In genomic region chr10:6388261-6388893, GRCh38 we compare ENCODE assay signal across 22 cellular contexts.
DNase-seq lines count a peak whose midpoint lies in the region; ATAC-seq and TF ChIP-seq lines count a peak whose summit lies in the region.
"Had no signal": no experiment of that assay in that cellular context is flagged by ENCODE, and none has a peak within 500 bp of the region (broad histone marks: within the 10 kb centered on the region; RNA-seq: fewer than 3 reads in every experiment).

No MANE protein-coding gene starts in this region.

- no peak overlapping the region for H3K4me3 Mint-ChIP-seq in activated CD8-positive, alpha-beta memory T cell treated with anti-CD3 and anti-CD28 coated beads, Interleukin-2, amount 10 ng/mL, durations not matched to agents 7 days and 5 days
- H3K4me3 Mint-ChIP-seq in Calu3 (ENCODE audit: low read depth, unreplicated experiment) = peak overlapping the region; percentile 15
- no peak overlapping the region for H3K4me3 Mint-ChIP-seq in activated T-helper 17 cell treated with anti-CD3 and anti-CD28 coated beads, Interleukin-2, amount 50 U/mL, for 72 hours
- H3K4me3 Mint-ChIP-seq: CD8-positive, alpha-beta memory T cell had no signal

- H2AFZ ChIP-seq in hepatocyte = no peak overlapping the region

- BruUV-seq in Calu3 (replicated peaks; lab: Mats Ljungman, UMichigan) = no TSS peak

- no peak for TF ChIP-seq CTCF in Calu3 (IDR thresholded peaks at IDR 0.05; ENCODE audit: unreplicated experiment)
- no peak for TF ChIP-seq CTCF in hepatocyte (IDR thresholded peaks at IDR 0.05; ENCODE audit: poor library complexity)

- H3K9me2 ChIP-seq in hepatocyte (replicated peaks; ENCODE audit: insufficient read depth) = no peaks in the 10 kb centered on the region

- no peak overlapping the region for H3K27ac ChIP-seq in hepatocyte

- H3K27ac Mint-ChIP-seq in activated CD8-positive, alpha-beta memory T cell treated with anti-CD3 and anti-CD28 coated beads, Interleukin-2, amount 10 ng/mL, durations not matched to agents 7 days and 5 days = no peak overlapping the region
- peak overlapping the region; percentile 89 for H3K27ac Mint-ChIP-seq in Calu3 (ENCODE audit: unreplicated experiment)
- H3K27ac Mint-ChIP-seq in activated T-helper 17 cell treated with anti-CD3 and anti-CD28 coated beads, Interleukin-2, amount 50 U/mL, for 72 hours = no peak overlapping the region
- H3K27ac Mint-ChIP-seq: CD8-positive, alpha-beta memory T cell had no signal

- no peaks in the 10 kb centered on the region for H3K79me2 ChIP-seq in hepatocyte

- ATAC-seq in activated CD8-positive, alpha-beta memory T cell treated with anti-CD3 and anti-CD28 coated beads, Interleukin-2, amount 10 ng/mL, durations not matched to agents 7 days and 5 days = no peak
- ATAC-seq in activated T-helper 17 cell treated with anti-CD3 and anti-CD28 coated beads, Interleukin-2, amount 50 U/mL, for 72 hours (replicated peaks) = peak; percentile 81
- no peak for ATAC-seq in HG02938 (IDR thresholded peaks at IDR 0.05; ENCODE audit: unreplicated experiment)
- ATAC-seq: HCT116, Right ventricle myocardium inferior had no signal

- 79% methylated on average over 4 of the region's 4 CpGs for WGBS in hepatocyte (ENCODE audit: low lambda C conversion rate, missing lambda C conversion rate)

- no peak overlapping the region for H3K4me2 ChIP-seq in hepatocyte

- H3K4me3 ChIP-seq in hepatocyte = no peak overlapping the region
- H3K4me3 ChIP-seq: MG63 had no signal

- no peaks in the 10 kb centered on the region for H4K20me1 ChIP-seq in hepatocyte (ENCODE audit: insufficient read depth, poor library complexity, severe bottlenecking)

- H3K4me1 Mint-ChIP-seq in activated CD8-positive, alpha-beta memory T cell treated with anti-CD3 and anti-CD28 coated beads, Interleukin-2, amount 10 ng/mL, durations not matched to agents 7 days and 5 days = peaks cover 2% of the 10 kb centered on the region
- H3K4me1 Mint-ChIP-seq in Calu3 (ENCODE audit: low read depth, unreplicated experiment) = peaks cover 60% of the 10 kb centered on the region
- peaks cover 4% of the 10 kb centered on the region for H3K4me1 Mint-ChIP-seq in activated T-helper 17 cell treated with anti-CD3 and anti-CD28 coated beads, Interleukin-2, amount 50 U/mL, for 72 hours
- H3K4me1 Mint-ChIP-seq: CD8-positive, alpha-beta memory T cell had no signal

- intact Hi-C loops in Calu3 (cut with micrococcal nuclease; ENCODE audit: unreplicated experiment) = loop anchor here (2.0 kb wide), 1 partner anchor 34 kb away; no protein-coding TSS in a partner anchor

- no peaks in the 10 kb centered on the region for H3K27me3 Mint-ChIP-seq in activated CD8-positive, alpha-beta memory T cell treated with anti-CD3 and anti-CD28 coated beads, Interleukin-2, amount 10 ng/mL, durations not matched to agents 7 days and 5 days
- no peaks in the 10 kb centered on the region for H3K27me3 Mint-ChIP-seq in Calu3 (ENCODE audit: unreplicated experiment)
- H3K27me3 Mint-ChIP-seq in activated T-helper 17 cell treated with anti-CD3 and anti-CD28 coated beads, Interleukin-2, amount 50 U/mL, for 72 hours = no peaks in the 10 kb centered on the region
- H3K27me3 Mint-ChIP-seq: CD8-positive, alpha-beta memory T cell had no signal

- H3K9me3 Mint-ChIP-seq in activated CD8-positive, alpha-beta memory T cell treated with anti-CD3 and anti-CD28 coated beads, Interleukin-2, amount 10 ng/mL, durations not matched to agents 7 days and 5 days (ENCODE audit: low read depth) = peaks cover 22% of the 10 kb centered on the region
- H3K9me3 Mint-ChIP-seq in Calu3 (ENCODE audit: low read depth, unreplicated experiment) = peaks cover 8% of the 10 kb centered on the region
- peaks cover 11% of the 10 kb centered on the region for H3K9me3 Mint-ChIP-seq in activated T-helper 17 cell treated with anti-CD3 and anti-CD28 coated beads, Interleukin-2, amount 50 U/mL, for 72 hours

- H3K4me1 ChIP-seq in hepatocyte (ENCODE audit: insufficient read depth) = no peaks in the 10 kb centered on the region

- H3K36me3 Mint-ChIP-seq in activated CD8-positive, alpha-beta memory T cell treated with anti-CD3 and anti-CD28 coated beads, Interleukin-2, amount 10 ng/mL, durations not matched to agents 7 days and 5 days = peaks cover 31% of the 10 kb centered on the region
- peaks cover 8% of the 10 kb centered on the region for H3K36me3 Mint-ChIP-seq in Calu3 (ENCODE audit: insufficient read depth, unreplicated experiment)
- peaks cover 5% of the 10 kb centered on the region for H3K36me3 Mint-ChIP-seq in activated T-helper 17 cell treated with anti-CD3 and anti-CD28 coated beads, Interleukin-2, amount 50 U/mL, for 72 hours (ENCODE audit: low read depth)

- CTCF ChIA-PET in activated CD8-positive, alpha-beta memory T cell treated with anti-CD3 and anti-CD28 coated beads, Interleukin-2, amount 10 ng/mL, durations not matched to agents 7 days and 5 days (lab: Charles Lee) = interaction anchor here (0.8 to 2.1 kb wide), 6 partner anchors 9 to 215 kb away, joined by 3 to 7 read pairs (median 3); partner anchors contain the start of gene PFKFB3
- CTCF ChIA-PET in Calu3 (lab: Charles Lee) = interaction anchor here (0.5 to 2.2 kb wide), 15 partner anchors 10 to 1477 kb away, joined by 3 to 17 read pairs (median 3); no protein-coding TSS in a partner anchor

- no peaks in the 10 kb centered on the region for H3K36me3 ChIP-seq in hepatocyte (replicated peaks; ENCODE audit: insufficient read depth, low read depth)
- H3K36me3 ChIP-seq: MG63 had no signal

- no peaks in the 10 kb centered on the region for H3K27me3 ChIP-seq in hepatocyte
- H3K27me3 ChIP-seq: MG63 had no signal

- peak; percentile 31 for DNase-seq in activated CD8-positive, alpha-beta memory T cell treated with anti-CD3 and anti-CD28 coated beads, Interleukin-2, amount 10 ng/mL, durations not matched to agents 7 days and 5 days
- no peak for DNase-seq in activated CD8-positive, alpha-beta memory T cell treated with anti-CD3 and anti-CD28 coated beads for 24 hours
- peak; percentile 76 for DNase-seq in Calu3
- peak; percentile 40 for DNase-seq in renal cortical epithelial cell (ENCODE audit: low read depth)
- DNase-seq in hepatocyte (ENCODE audit: low spot score) = no peak
- no peak for DNase-seq in NCI-H1694 treated with DMSO at 0.1 percent for 48 hours (lab: John Stamatoyannopoulos, UW)
- DNase-seq: C1 segment of cervical spinal cord; CD8-positive, alpha-beta memory T cell; DMS79; GOT3; Kasumi-1; MG63; NCI-H1092; NCI-H146; NCI-H2081; NCI-H2171 treated with DMSO at 0.1 percent for 48 hours; NCI-H510A; NCI-H748 treated with DMSO at 0.1 percent for 48 hours had no signal

- peaks cover 9% of the 10 kb centered on the region for H3K9me3 ChIP-seq in hepatocyte (ENCODE audit: low read depth)
- H3K9me3 ChIP-seq: MG63 had no signal

Comparison
In these comparisons a context has a peak if more than half of its experiments do, and no peak if none do; other contexts are left out.
1. DNase-seq: peak in activated CD8-positive, alpha-beta memory T cell treated with anti-CD3 and anti-CD28 coated beads, Interleukin-2, amount 10 ng/mL, durations not matched to agents 7 days and 5 days (single experiment), Calu3 (single experiment) and renal cortical epithelial cell (single experiment); none in activated CD8-positive, alpha-beta memory T cell treated with anti-CD3 and anti-CD28 coated beads for 24 hours (single experiment), hepatocyte (single experiment) and NCI-H1694 treated with DMSO at 0.1 percent for 48 hours (single experiment).